9 cellular contexts compared by ENCODE assay signal in genomic region chr1:235642021-235642942, GRCh38.
A peak's percentile ranks its signal among the peaks of the same experiment; 100 is the strongest.
DNase-seq lines count a peak whose midpoint lies in the region; FAIRE-seq and TF ChIP-seq lines count a peak whose summit lies in the region.
"Had no signal": no experiment of that assay in that cellular context is flagged by ENCODE, and none has a peak within 500 bp of the region (broad histone marks: within the 10 kb centered on the region; RNA-seq: fewer than 3 reads in every experiment).

No MANE protein-coding gene starts in this region.

- no peak for TF ChIP-seq POLR2A in H54 (IDR thresholded peaks at IDR 0.05; ENCODE audit: low read depth, low read length)

- FAIRE-seq in H54 (lab: Jason Lieb, UNC), result no peak
- FAIRE-seq: islet of Langerhans had no signal

- H3K27ac ChIP-seq in epithelial cell of prostate, result no peak overlapping the region

- DNase-seq in DMS79 (lab: John Stamatoyannopoulos, UW), result peak; percentile 66
- DNase-seq in H54 (ENCODE audit: insufficient read length, low spot score), result peak; percentile 78
- DNase-seq in NCI-H1436 (lab: John Stamatoyannopoulos, UW), result peak; percentile 53
- peak; percentile 31 to 42 for DNase-seq in activated CD4-positive, alpha-beta T cell treated with anti-CD3 and anti-CD28 coated beads, Interleukin-2, amount 50 U/mL, for 24 hours (ENCODE audit: low read depth in 1 of 2, low spot score in 1 of 2)
- DNase-seq in epithelial cell of prostate (ENCODE audit: low read depth, low spot score), result peak; percentile 36
- DNase-seq in stimulated activated CD4-positive, alpha-beta T cell treated with anti-CD3 and anti-CD28 coated beads, Interleukin-4, amount 100 ng/mL, for 24 hours, result peak; percentile 72
- DNase-seq in T1000 (lab: John Stamatoyannopoulos, UW), result no peak
- DNase-seq in medulla oblongata (ENCODE audit: extremely low spot score), result no peak

Comparison
In these comparisons a context has a peak if more than half of its experiments do, and no peak if none do; other contexts are left out.
1. DNase-seq: peak in DMS79 (single experiment), H54 (single experiment), NCI-H1436 (single experiment), activated CD4-positive, alpha-beta T cell treated with anti-CD3 and anti-CD28 coated beads, Interleukin-2, amount 50 U/mL, for 24 hours (2 of 2), epithelial cell of prostate (single experiment) and stimulated activated CD4-positive, alpha-beta T cell treated with anti-CD3 and anti-CD28 coated beads, Interleukin-4, amount 100 ng/mL, for 24 hours (single experiment); none in T1000 (single experiment) and medulla oblongata (single experiment).